ENCODE assay signal across 15 cellular contexts in the genomic region with DNA sequence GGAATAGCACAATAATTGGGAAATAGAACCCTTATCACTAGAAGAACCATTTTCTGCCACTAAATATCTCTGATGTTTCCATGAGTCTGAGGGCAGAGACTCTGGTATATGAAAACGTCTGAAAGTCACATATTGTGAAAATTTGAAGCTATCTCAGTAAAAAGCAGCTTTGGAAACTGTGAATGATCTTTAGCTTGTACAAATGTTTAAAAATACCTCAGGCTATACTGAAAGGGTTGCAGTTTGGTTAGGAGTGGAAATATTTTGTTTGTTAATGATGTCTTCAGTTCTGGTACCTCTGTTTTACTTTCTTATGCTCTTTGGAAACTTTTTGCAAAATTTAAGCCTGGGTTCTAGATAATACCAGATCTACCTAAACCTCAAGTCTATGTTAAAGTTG.
DNase-seq lines count a peak whose midpoint lies in the region; ATAC-seq and FAIRE-seq lines count a peak whose summit lies in the region.
"Had no signal": no experiment of that assay in that cellular context is flagged by ENCODE, and none has a peak within 500 bp of the region (broad histone marks: within the 10 kb centered on the region; RNA-seq: fewer than 3 reads in every experiment).

No MANE protein-coding gene starts in this region.

- H3K36me3 ChIP-seq in CD4-positive, CD25-positive, alpha-beta regulatory T cell (ENCODE audit: control insufficient read depth, insufficient read depth, low read length): peaks cover 5% of the 10 kb centered on the region
- H3K36me3 ChIP-seq in small intestine (ENCODE audit: control insufficient read depth in 2 of 2, insufficient read depth in 2 of 2, low read length in 2 of 2): peaks cover 0 to 2% of the 10 kb centered on the region in 2 donors
- H3K36me3 ChIP-seq in effector memory CD4-positive, alpha-beta T cell (ENCODE audit: control insufficient read depth, insufficient read depth, low read length): no peaks in the 10 kb centered on the region

- peaks cover 20% of the 10 kb centered on the region for H3K36me3 Mint-ChIP-seq in CD4-positive, CD25-positive, alpha-beta regulatory T cell
- no peaks in the 10 kb centered on the region for H3K36me3 Mint-ChIP-seq in activated naive CD8-positive, alpha-beta T cell treated with anti-CD3 and anti-CD28 coated beads, Interleukin-2, amount 50 U/mL, for 24 hours (ENCODE audit: low read depth)

- ATAC-seq in CD4-positive, CD25-positive, alpha-beta regulatory T cell (ENCODE audit: low read depth in 2 of 2): no peak
- peak; percentile 51 for ATAC-seq in GM21390 (IDR thresholded peaks at IDR 0.05; ENCODE audit: unreplicated experiment)
- ATAC-seq in HG02870 (IDR thresholded peaks at IDR 0.05; ENCODE audit: unreplicated experiment): peak; percentile 51
- ATAC-seq in activated naive CD8-positive, alpha-beta T cell treated with anti-CD3 and anti-CD28 coated beads, Interleukin-2, amount 50 U/mL, for 24 hours: no peak
- ATAC-seq in HG03457 (IDR thresholded peaks at IDR 0.05; ENCODE audit: unreplicated experiment): no peak
- ATAC-seq: CD8-positive, alpha-beta T cell; GM23338; K562 had no signal

- H3K27me3 Mint-ChIP-seq in CD4-positive, CD25-positive, alpha-beta regulatory T cell: no peaks in the 10 kb centered on the region
- H3K27me3 Mint-ChIP-seq in activated naive CD8-positive, alpha-beta T cell treated with anti-CD3 and anti-CD28 coated beads, Interleukin-2, amount 50 U/mL, for 24 hours: no peaks in the 10 kb centered on the region

- 0 to 33% (median 2%) methylated on average over 1 of the region's 1 CpG for WGBS in small intestine, 3 donors

- DNase-seq in CD4-positive, CD25-positive, alpha-beta regulatory T cell: no peak
- DNase-seq in activated naive CD8-positive, alpha-beta T cell treated with anti-CD3 and anti-CD28 coated beads, Interleukin-2, amount 50 U/mL, for 24 hours: no peak
- DNase-seq in small intestine (no peak), NCI-H69 (lab: John Stamatoyannopoulos, UW) (no peak)
- DNase-seq in effector memory CD4-positive, alpha-beta T cell: no peak
- DNase-seq: CD8-positive, alpha-beta T cell; DMS79 treated with DMSO at 0.1 percent for 48 hours; NCI-H146; NCI-H2081; NCI-H774 had no signal

- no peaks in the 10 kb centered on the region for H3K27me3 ChIP-seq in CD4-positive, CD25-positive, alpha-beta regulatory T cell (ENCODE audit: control insufficient read depth, insufficient read depth, low read length)
- no peaks in the 10 kb centered on the region for H3K27me3 ChIP-seq in small intestine (ENCODE audit: control insufficient read depth in 2 of 2, insufficient read depth in 2 of 2, low read length in 2 of 2)
- H3K27me3 ChIP-seq in effector memory CD4-positive, alpha-beta T cell (replicated peaks; ENCODE audit: control insufficient read depth, insufficient read depth, low read length, poor library complexity, severe bottlenecking): no peaks in the 10 kb centered on the region

- H3K4me3 Mint-ChIP-seq in CD4-positive, CD25-positive, alpha-beta regulatory T cell: no peak overlapping the region
- no peak overlapping the region for H3K4me3 Mint-ChIP-seq in activated naive CD8-positive, alpha-beta T cell treated with anti-CD3 and anti-CD28 coated beads, Interleukin-2, amount 50 U/mL, for 24 hours
- H3K4me3 Mint-ChIP-seq: CD8-positive, alpha-beta T cell; GM23338 had no signal

- FAIRE-seq in small intestine (lab: Jason Lieb, UNC): no peak

- H3K9me3 ChIP-seq in CD4-positive, CD25-positive, alpha-beta regulatory T cell (ENCODE audit: control insufficient read depth in 2 of 2, low read length in 2 of 2): no peaks in the 10 kb centered on the region
- H3K9me3 ChIP-seq in small intestine (ENCODE audit: control insufficient read depth, low read depth): no peaks in the 10 kb centered on the region
- H3K9me3 ChIP-seq in effector memory CD4-positive, alpha-beta T cell (ENCODE audit: control insufficient read depth, low read length): no peaks in the 10 kb centered on the region

- H3K4me1 Mint-ChIP-seq in CD4-positive, CD25-positive, alpha-beta regulatory T cell: no peaks in the 10 kb centered on the region
- H3K4me1 Mint-ChIP-seq in activated naive CD8-positive, alpha-beta T cell treated with anti-CD3 and anti-CD28 coated beads, Interleukin-2, amount 50 U/mL, for 24 hours: peaks cover 10% of the 10 kb centered on the region

- no peak overlapping the region for H3K4me3 ChIP-seq in CD4-positive, CD25-positive, alpha-beta regulatory T cell (ENCODE audit: low read depth, low read length)
- no peak overlapping the region for H3K4me3 ChIP-seq in small intestine (ENCODE audit: low read depth in 1 of 2, low read length in 2 of 2)
- no peak overlapping the region for H3K4me3 ChIP-seq in effector memory CD4-positive, alpha-beta T cell (ENCODE audit: insufficient read depth, low read depth, low read length, poor library complexity, severe bottlenecking)
- H3K4me3 ChIP-seq: GM23338, K562 had no signal

- H3K27ac ChIP-seq in CD4-positive, CD25-positive, alpha-beta regulatory T cell (ENCODE audit: insufficient read depth, low read length, poor library complexity, severe bottlenecking): no peak overlapping the region
- H3K27ac ChIP-seq in small intestine (ENCODE audit: low read depth in 1 of 2, low read length in 1 of 2): no peak overlapping the region
- no peak overlapping the region for H3K27ac ChIP-seq in effector memory CD4-positive, alpha-beta T cell (ENCODE audit: insufficient read depth, low read length, poor library complexity, severe bottlenecking)

- peaks cover 0 to 1% (median 0%) of the 10 kb centered on the region in 7 donors for H3K9me3 Mint-ChIP-seq in CD4-positive, CD25-positive, alpha-beta regulatory T cell
- no peaks in the 10 kb centered on the region for H3K9me3 Mint-ChIP-seq in activated naive CD8-positive, alpha-beta T cell treated with anti-CD3 and anti-CD28 coated beads, Interleukin-2, amount 50 U/mL, for 24 hours
- H3K9me3 Mint-ChIP-seq: CD8-positive, alpha-beta T cell; GM23338 had no signal

- no peaks in the 10 kb centered on the region for H3K4me1 ChIP-seq in CD4-positive, CD25-positive, alpha-beta regulatory T cell (ENCODE audit: control insufficient read depth, insufficient read depth, low read length, poor library complexity, severe bottlenecking)
- no peaks in the 10 kb centered on the region for H3K4me1 ChIP-seq in small intestine (ENCODE audit: control insufficient read depth in 2 of 2, insufficient read depth in 1 of 2, low read depth in 1 of 2, low read length in 1 of 2)
- H3K4me1 ChIP-seq in effector memory CD4-positive, alpha-beta T cell (ENCODE audit: control insufficient read depth, insufficient read depth, low read length, poor library complexity, severe bottlenecking): no peaks in the 10 kb centered on the region

- H3K27ac Mint-ChIP-seq in CD4-positive, CD25-positive, alpha-beta regulatory T cell: peak overlapping the region in 2 of 3 donors; percentile 9 to 14
- peak overlapping the region; percentile 4 for H3K27ac Mint-ChIP-seq in activated naive CD8-positive, alpha-beta T cell treated with anti-CD3 and anti-CD28 coated beads, Interleukin-2, amount 50 U/mL, for 24 hours
- H3K27ac Mint-ChIP-seq: CD8-positive, alpha-beta T cell; GM23338 had no signal

Comparison
In these comparisons a context has a peak if more than half of its experiments do, and no peak if none do; other contexts are left out.
1. ATAC-seq: peak in GM21390 (single experiment) and HG02870 (single experiment); none in CD4-positive, CD25-positive, alpha-beta regulatory T cell (0 of 2), activated naive CD8-positive, alpha-beta T cell treated with anti-CD3 and anti-CD28 coated beads, Interleukin-2, amount 50 U/mL, for 24 hours (single experiment) and HG03457 (single experiment).